In genomic region chr11:62573592-62574362, GRCh38 we compare ENCODE assay signal across 8 cellular contexts. TPM values are rescaled to one million over a fixed set of nuclear protein-coding genes. Genes with fewer than 3 reads are reported as not detected.
A peak's percentile ranks its signal among the peaks of the same experiment; 100 is the strongest.
DNase-seq lines count a peak whose midpoint lies in the region; ATAC-seq and TF ChIP-seq lines count a peak whose summit lies in the region.

TSS of gene EEF1G (minus strand) at chr11:62573891. CDS start at chr11:62573842, 49 bp downstream.

- no peaks in the 10 kb centered on the region for H3K27me3 Mint-ChIP-seq in activated T-cell treated with anti-CD3 and anti-CD28 coated beads, Interleukin-2, amount 50 U/mL, for 4 hours (ENCODE audit: low read depth)

- H3K36me3 Mint-ChIP-seq in activated T-cell treated with anti-CD3 and anti-CD28 coated beads, Interleukin-2, amount 50 U/mL, for 4 hours (ENCODE audit: insufficient read depth), result peaks cover 47% of the 10 kb centered on the region

- H3K4me3 ChIP-seq in Panc1 (ENCODE audit: low read depth in 2 of 2, low read length in 2 of 2), result peak within 1 kb of the TSS; percentile 98 to 100
- peak within 1 kb of the TSS; percentile 77 to 96 for H3K4me3 ChIP-seq in esophagus (ENCODE audit: low read depth in 1 of 2, low read length in 2 of 2)
- H3K4me3 ChIP-seq in muscle layer of duodenum (ENCODE audit: low read depth in 1 of 2, low read length in 2 of 2), result peak within 1 kb of the TSS; percentile 95 to 99

- DNase-seq in DMS53 (lab: John Stamatoyannopoulos, UW) (peak; percentile 100), KG1 (lab: John Stamatoyannopoulos, UW) (peak; percentile 100), Panc1 (ENCODE audit: low read depth, low spot score) (peak; percentile 98)
- DNase-seq in activated T-cell treated with anti-CD3 and anti-CD28 coated beads, Interleukin-2, amount 50 U/mL, for 4 hours, result peak; percentile 96
- DNase-seq in stimulated activated CD8-positive, alpha-beta memory T cell treated with anti-CD3 and anti-CD28 coated beads, Interleukin-7, amount 100 ng/mL, for 4 hours (ENCODE audit: low read depth in 2 of 2), result peak; percentile 97 to 98

- in situ Hi-C loops in Panc1 (cut with HindIII; ENCODE audit: low pct_unique_long_range_greater_than_20kb, low sequenced_read_pairs), result no loop called here

- peak within 1 kb of the TSS; percentile 98 for H3K4me3 Mint-ChIP-seq in activated T-cell treated with anti-CD3 and anti-CD28 coated beads, Interleukin-2, amount 50 U/mL, for 4 hours

- POLR2A ChIA-PET in Panc1 (lab: Charles Lee), result interaction anchor here (1.0 kb wide), 3 partner anchors 17 to 27 kb away, joined by 3 to 9 read pairs (median 7); partner anchors contain the start of gene AHNAK

- intact Hi-C loops in Panc1 (cut with micrococcal nuclease; ENCODE audit: unreplicated experiment), result no loop called here

- CTCF ChIA-PET in Panc1 (lab: Charles Lee), result interaction anchor here (1.0 kb wide), 3 partner anchors 13 to 149 kb away, joined by 4 to 7 read pairs (median 4); partner anchors contain the start of gene TUT1

- H3K27me3 ChIP-seq in Panc1 (ENCODE audit: control insufficient read depth, insufficient read depth, low read length), result no peaks in the 10 kb centered on the region
- no peaks in the 10 kb centered on the region for H3K27me3 ChIP-seq in esophagus (ENCODE audit: control insufficient read depth in 1 of 2, insufficient read depth in 2 of 2, low read length in 2 of 2)
- no peaks in the 10 kb centered on the region for H3K27me3 ChIP-seq in muscle layer of duodenum (ENCODE audit: low read depth, low read length)

- 0% methylated on average over 45 to 46 of the region's 46 CpGs for WGBS in esophagus, 2 donors

- H3K9me3 Mint-ChIP-seq in activated T-cell treated with anti-CD3 and anti-CD28 coated beads, Interleukin-2, amount 50 U/mL, for 4 hours, result no peaks in the 10 kb centered on the region

- no TSS peak for BruUV-seq in Panc1 (replicated peaks; lab: Mats Ljungman, UMichigan)

- H3K4me1 Mint-ChIP-seq in activated T-cell treated with anti-CD3 and anti-CD28 coated beads, Interleukin-2, amount 50 U/mL, for 4 hours (ENCODE audit: low read depth), result peaks cover 51% of the 10 kb centered on the region

- TF ChIP-seq CTCF in Panc1 (IDR thresholded peaks at IDR 0.05), result no peak

- peaks cover 33% of the 10 kb centered on the region for H3K36me3 ChIP-seq in Panc1 (ENCODE audit: control insufficient read depth, insufficient read depth, low read length)
- peaks cover 0 to 26% of the 10 kb centered on the region in 2 donors for H3K36me3 ChIP-seq in esophagus (ENCODE audit: control insufficient read depth in 2 of 2, insufficient read depth in 2 of 2, low read length in 1 of 2)
- H3K36me3 ChIP-seq in muscle layer of duodenum (ENCODE audit: control insufficient read depth in 1 of 2, insufficient read depth in 2 of 2, low read length in 2 of 2), result peaks cover 31 to 62% of the 10 kb centered on the region in 2 donors

- H3K4me1 ChIP-seq in Panc1 (ENCODE audit: control insufficient read depth, insufficient read depth, low read length) (peaks cover 42% of the 10 kb centered on the region), esophagus (ENCODE audit: control insufficient read depth in 2 of 2, insufficient read depth in 2 of 2, low read length in 1 of 2) (peaks cover 0 to 8% of the 10 kb centered on the region in 2 donors), muscle layer of duodenum (ENCODE audit: control insufficient read depth in 1 of 2, insufficient read depth in 2 of 2, low read length in 2 of 2) (peaks cover 3 to 30% of the 10 kb centered on the region in 2 donors)

- H3K9me3 ChIP-seq in Panc1 (ENCODE audit: control insufficient read depth, insufficient read depth, low read depth, low read length) (no peaks in the 10 kb centered on the region), esophagus (ENCODE audit: control insufficient read depth in 2 of 2, insufficient read depth in 1 of 2, low read depth in 1 of 2, low read length in 1 of 2) (no peaks in the 10 kb centered on the region), muscle layer of duodenum (ENCODE audit: control insufficient read depth in 1 of 2, low read length in 2 of 2) (no peaks in the 10 kb centered on the region)

- ATAC-seq in GM21723 (IDR thresholded peaks at IDR 0.05; ENCODE audit: unreplicated experiment), result peak; percentile 84
- ATAC-seq in Panc1, result peak; percentile 93
- ATAC-seq in activated T-cell treated with anti-CD3 and anti-CD28 coated beads, Interleukin-2, amount 50 U/mL, for 4 hours, result peak; percentile 91 to 92

- peak within 1 kb of the TSS; percentile 99 for H3K27ac ChIP-seq in Panc1 (ENCODE audit: low read length)
- peak within 1 kb of the TSS; percentile 94 to 97 for H3K27ac ChIP-seq in esophagus (ENCODE audit: low read depth in 2 of 2, low read length in 1 of 2)
- H3K27ac ChIP-seq in muscle layer of duodenum (ENCODE audit: low read length), result peak within 1 kb of the TSS; percentile 96

RNA-seq across cellular contexts. Expression of gene EEF1G, which starts in this region (rescaled TPM):
- total RNA-seq in Panc1 (2021; ENCODE audit: unreplicated experiment), result 1,119 TPM
- polyA plus RNA-seq in Panc1 (2012; ENCODE audit: insufficient read length), result 1,553 TPM
- total RNA-seq in activated T-cell treated with anti-CD3 and anti-CD28 coated beads, Interleukin-2, amount 50 U/mL, for 4 hours, result 1,000 to 10,000 TPM; 1,775 to 1,880 (median 1,879) TPM
- 1,000 to 10,000 TPM in 1 of 2 donors, 100 to 1,000 TPM in 1; 884 to 1,495 TPM for polyA plus RNA-seq in esophagus

Comparison
In these comparisons a context has a peak if more than half of its experiments do, and no peak if none do; other contexts are left out.
1. Peak in every context shown above with its lines: DNase-seq, ATAC-seq, H3K4me3 ChIP-seq and H3K27ac ChIP-seq.